ENCODE assay signal across 18 cellular contexts in genomic region chr5:107653685-107654084, GRCh38. TPM values are rescaled to one million over a fixed set of nuclear protein-coding genes. Genes with fewer than 3 reads are reported as not detected.
"Had no signal": no experiment of that assay in that cellular context is flagged by ENCODE, and none has a peak within 500 bp of the region (broad histone marks: within the 10 kb centered on the region; RNA-seq: fewer than 3 reads in every experiment).

No MANE protein-coding gene starts in this region.

- H3K4me3 ChIP-seq: ascending aorta, cardiac muscle cell, gastrocnemius medialis, heart right ventricle, right atrium auricular region, tibial artery, uterus had no signal

- H3K4me1 Mint-ChIP-seq: activated T-helper 17 cell treated with anti-CD3 and anti-CD28 coated beads, Interleukin-2, amount 50 U/mL, for 72 hours; memory B cell; naive thymus-derived CD8-positive, alpha-beta T cell; stimulated activated memory B cell treated with anti-CD40 and anti-IgM and Interleukin-4, amounts not matched to agents 10 μg/mL and 1 μg/mL and 100 μg/mL, for 72 hours had no signal

- DNase-seq: activated CD4-positive, alpha-beta T cell treated with anti-CD3 and anti-CD28 coated beads, Interleukin-2, amount 50 U/mL, for 4 hours; activated naive CD4-positive, alpha-beta T cell treated with Interleukin-2 at 50 U/mL for 16 hours; dorsolateral prefrontal cortex; erythroblast; gastrocnemius medialis; heart right ventricle; occipital lobe; stimulated activated CD4-positive, alpha-beta T cell treated with anti-CD3 and anti-CD28 coated beads, Interleukin-2, amount 100 ng/mL, for 48 hours; tibial artery; uterus had no signal

- H3K27ac Mint-ChIP-seq: activated T-helper 17 cell treated with anti-CD3 and anti-CD28 coated beads, Interleukin-2, amount 50 U/mL, for 72 hours; memory B cell; naive thymus-derived CD8-positive, alpha-beta T cell; stimulated activated memory B cell treated with anti-CD40 and anti-IgM and Interleukin-4, amounts not matched to agents 10 μg/mL and 1 μg/mL and 100 μg/mL, for 72 hours; T-helper 2 cell treated with Interferon-gamma antibody and Interleukin-4, amounts not matched to agents 5 μg/mL and 100 μg/mL, for 36 hours had no signal

- H3K27ac ChIP-seq: ascending aorta, cardiac muscle cell, gastrocnemius medialis, heart right ventricle, right atrium auricular region, tibial artery, uterus had no signal

- H3K9me3 Mint-ChIP-seq: activated T-helper 17 cell treated with anti-CD3 and anti-CD28 coated beads, Interleukin-2, amount 50 U/mL, for 72 hours; memory B cell; naive thymus-derived CD8-positive, alpha-beta T cell; stimulated activated memory B cell treated with anti-CD40 and anti-IgM and Interleukin-4, amounts not matched to agents 10 μg/mL and 1 μg/mL and 100 μg/mL, for 72 hours; T-helper 2 cell treated with Interferon-gamma antibody and Interleukin-4, amounts not matched to agents 5 μg/mL and 100 μg/mL, for 36 hours had no signal

- H3K4me3 Mint-ChIP-seq: activated T-helper 17 cell treated with anti-CD3 and anti-CD28 coated beads, Interleukin-2, amount 50 U/mL, for 72 hours; memory B cell; naive thymus-derived CD8-positive, alpha-beta T cell; stimulated activated memory B cell treated with anti-CD40 and anti-IgM and Interleukin-4, amounts not matched to agents 10 μg/mL and 1 μg/mL and 100 μg/mL, for 72 hours; T-helper 2 cell treated with Interferon-gamma antibody and Interleukin-4, amounts not matched to agents 5 μg/mL and 100 μg/mL, for 36 hours had no signal

- H3K27me3 Mint-ChIP-seq: memory B cell; stimulated activated memory B cell treated with anti-CD40 and anti-IgM and Interleukin-4, amounts not matched to agents 10 μg/mL and 1 μg/mL and 100 μg/mL, for 72 hours had no signal

- H3K9me3 ChIP-seq: ascending aorta, gastrocnemius medialis, heart right ventricle, right atrium auricular region, tibial artery, uterus had no signal

- H3K36me3 Mint-ChIP-seq: memory B cell; naive thymus-derived CD8-positive, alpha-beta T cell; stimulated activated memory B cell treated with anti-CD40 and anti-IgM and Interleukin-4, amounts not matched to agents 10 μg/mL and 1 μg/mL and 100 μg/mL, for 72 hours had no signal

- H3K4me1 ChIP-seq: ascending aorta, gastrocnemius medialis, uterus had no signal

- H3K36me3 ChIP-seq: ascending aorta, cardiac muscle cell, gastrocnemius medialis, heart right ventricle, right atrium auricular region, tibial artery, uterus had no signal

RNA-seq across cellular contexts. Expression of gene EFNA5, which starts 17.1 kb away (rescaled TPM):
- total RNA-seq: activated T-helper 17 cell treated with anti-CD3 and anti-CD28 coated beads, Interleukin-2, amount 50 U/mL, for 72 hours; naive thymus-derived CD8-positive, alpha-beta T cell had no signal
